ENCODE assay signal across 8 cellular contexts in the genomic region with DNA sequence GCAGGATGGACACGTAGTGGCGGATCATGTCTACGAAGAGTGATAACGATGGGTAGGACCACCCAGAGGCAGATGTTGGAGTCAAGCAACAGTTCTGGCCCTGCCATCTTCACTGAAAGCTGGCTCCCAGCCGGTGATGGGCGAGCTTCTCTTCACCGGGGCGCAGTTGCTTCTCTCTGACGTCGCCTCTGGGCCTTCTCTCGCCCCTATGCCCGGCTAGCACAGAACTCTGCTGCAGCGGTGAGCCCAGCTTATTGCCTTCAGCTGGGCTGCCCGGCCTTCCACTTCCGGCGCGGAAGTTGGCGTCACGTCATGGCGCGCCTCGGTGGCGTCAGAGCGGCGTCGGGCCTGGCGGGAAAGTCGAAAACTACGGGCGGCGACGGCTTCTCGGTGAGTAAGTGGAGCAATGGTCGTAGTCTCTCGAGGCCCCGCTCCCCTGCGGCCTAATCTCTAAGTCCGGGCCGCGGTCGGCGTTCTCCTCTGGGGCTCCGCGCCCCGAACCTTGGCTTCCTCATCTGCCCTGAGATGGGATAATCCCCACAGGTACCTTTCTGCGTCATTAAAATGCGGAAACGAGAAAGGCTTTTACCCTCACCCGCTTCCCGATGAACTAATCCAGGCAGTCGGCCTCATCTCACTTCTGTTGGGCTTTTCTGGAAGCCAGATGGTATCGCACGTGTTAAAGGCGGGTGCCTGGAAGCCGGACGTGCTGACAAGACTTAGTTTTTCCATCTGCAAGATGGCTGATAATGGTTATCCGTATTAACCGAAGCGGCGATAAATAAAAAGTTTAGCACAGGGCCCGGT. TPM values are rescaled to one million over a fixed set of nuclear protein-coding genes. Genes with fewer than 3 reads are reported as not detected.
A peak's percentile ranks its signal among the peaks of the same experiment; 100 is the strongest.
DNase-seq lines count a peak whose midpoint lies in the region; ATAC-seq and TF ChIP-seq lines count a peak whose summit lies in the region.

Gene FANCD2, plus strand, starts transcription at position 354 of the 807 bp plus-strand sequence. CDS start 2,221 bp downstream, outside the sequence.

- TF ChIP-seq CTCF in LNCaP clone FGC (IDR thresholded peaks at IDR 0.05; ENCODE audit: control insufficient read depth, extremely low read depth, insufficient read depth) (no peak), foreskin keratinocyte (conservative IDR thresholded peaks at IDR 0.05) (peak; percentile 16)

- peak; percentile 88 for ATAC-seq in foreskin keratinocyte

- H3K27ac ChIP-seq in SJSA1 (peak within 1 kb of the TSS; percentile 89), foreskin keratinocyte (peak within 1 kb of the TSS; percentile 91)

- H3K4me3 ChIP-seq in LNCaP clone FGC (ENCODE audit: low read depth, low read length) (peak within 1 kb of the TSS; percentile 85), SJSA1 (peak within 1 kb of the TSS; percentile 70), neuron (ENCODE audit: low read length) (peak within 1 kb of the TSS; percentile 67)

- H3K9me3 ChIP-seq in SJSA1 (replicated peaks), result no peaks in the 10 kb centered on the region
- no peaks in the 10 kb centered on the region for H3K9me3 ChIP-seq in neuron (ENCODE audit: low read length)

- H3K36me3 ChIP-seq in SJSA1 (peaks cover 29% of the 10 kb centered on the region), neuron (ENCODE audit: insufficient read depth, low read length) (peaks cover 36% of the 10 kb centered on the region)

- H3K27me3 ChIP-seq in SJSA1 (replicated peaks) (no peaks in the 10 kb centered on the region), foreskin keratinocyte (no peaks in the 10 kb centered on the region), neuron (ENCODE audit: insufficient read depth, low read length) (no peaks in the 10 kb centered on the region)

- DNase-seq in GDM1 (lab: John Stamatoyannopoulos, UW) (peak; percentile 80), H4 (ENCODE audit: low spot score) (peak; percentile 81), LNCaP clone FGC (ENCODE audit: low read depth) (no peak), SJSA1 (ENCODE audit: low read depth in 1 of 2, low spot score in 2 of 2) (peak; percentile 84 to 86), foreskin keratinocyte (peak; percentile 57 to 76), stromal cell of bone marrow (ENCODE audit: low read depth) (peak; percentile 65)
- DNase-seq in activated gamma-delta T cell treated with anti-CD3 and anti-CD28 coated beads, Interleukin-2, amount 50 U/mL, for 16 hours (ENCODE audit: low read depth), result peak; percentile 89

- peak within 1 kb of the TSS; percentile 75 for H2AFZ ChIP-seq in neuron (ENCODE audit: low read depth, low read length)

- H3K4me1 ChIP-seq in SJSA1 (replicated peaks) (peaks cover 15% of the 10 kb centered on the region), foreskin keratinocyte (peaks cover 15% of the 10 kb centered on the region), neuron (ENCODE audit: insufficient read depth, low read length) (peaks cover 13% of the 10 kb centered on the region)

RNA-seq across cellular contexts. Expression of gene FANCD2, which starts in this region (rescaled TPM):
- 28.4 and 29.6 TPM in 2 replicates for total RNA-seq in H4 (2014; rRNA removed; shearing (Covaris generic))
- total RNA-seq in SJSA1 (2014; rRNA removed; shearing (Covaris generic)), result 30.0 and 36.7 TPM in 2 replicates
- total RNA-seq in foreskin keratinocyte, result 31.8 and 45.0 TPM in 2 replicates
- polyA plus RNA-seq in foreskin keratinocyte, result 13.0 and 24.3 TPM in 2 replicates
